1 cellular context compared by ENCODE assay signal in the genomic region with DNA sequence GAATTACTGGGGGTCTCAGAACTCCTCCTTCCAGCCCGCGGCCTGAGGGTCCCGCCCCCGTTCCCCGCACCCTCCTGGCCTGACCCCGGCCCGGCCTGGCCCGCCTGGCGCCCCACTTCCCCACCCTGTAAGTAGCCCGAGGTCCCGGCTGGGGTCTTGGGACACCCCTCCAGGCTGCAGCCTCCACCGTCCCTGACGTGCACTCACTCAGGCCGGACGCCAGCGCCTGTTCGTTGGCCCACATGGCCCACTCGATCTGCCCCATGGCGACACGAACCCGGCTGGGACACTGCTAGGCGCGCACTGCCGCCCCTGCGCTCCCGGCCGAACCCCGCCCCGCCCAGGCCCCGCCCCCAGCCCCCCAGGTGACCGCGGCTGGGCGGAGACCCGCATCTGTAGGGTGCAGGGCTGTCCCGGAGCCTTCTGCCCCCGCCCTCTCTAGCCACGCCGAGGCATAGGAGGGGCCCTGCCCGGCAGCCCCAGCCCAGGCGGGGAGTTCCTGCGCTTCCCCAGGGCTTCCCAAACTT.
A peak's percentile ranks its signal among the peaks of the same experiment; 100 is the strongest.
TF ChIP-seq lines count a peak whose summit lies in the region.

A gene (minus strand): TSS at position 305 of the 527 bp plus-strand sequence. CDS start 40 bp downstream, at position 265.

TF ChIP-seq in HepG2, 621 proteins besides CTCF, POLR2A, EP300 and RAD21 (continued from another document and continues in another):
- TF ChIP-seq, protein P1, sequence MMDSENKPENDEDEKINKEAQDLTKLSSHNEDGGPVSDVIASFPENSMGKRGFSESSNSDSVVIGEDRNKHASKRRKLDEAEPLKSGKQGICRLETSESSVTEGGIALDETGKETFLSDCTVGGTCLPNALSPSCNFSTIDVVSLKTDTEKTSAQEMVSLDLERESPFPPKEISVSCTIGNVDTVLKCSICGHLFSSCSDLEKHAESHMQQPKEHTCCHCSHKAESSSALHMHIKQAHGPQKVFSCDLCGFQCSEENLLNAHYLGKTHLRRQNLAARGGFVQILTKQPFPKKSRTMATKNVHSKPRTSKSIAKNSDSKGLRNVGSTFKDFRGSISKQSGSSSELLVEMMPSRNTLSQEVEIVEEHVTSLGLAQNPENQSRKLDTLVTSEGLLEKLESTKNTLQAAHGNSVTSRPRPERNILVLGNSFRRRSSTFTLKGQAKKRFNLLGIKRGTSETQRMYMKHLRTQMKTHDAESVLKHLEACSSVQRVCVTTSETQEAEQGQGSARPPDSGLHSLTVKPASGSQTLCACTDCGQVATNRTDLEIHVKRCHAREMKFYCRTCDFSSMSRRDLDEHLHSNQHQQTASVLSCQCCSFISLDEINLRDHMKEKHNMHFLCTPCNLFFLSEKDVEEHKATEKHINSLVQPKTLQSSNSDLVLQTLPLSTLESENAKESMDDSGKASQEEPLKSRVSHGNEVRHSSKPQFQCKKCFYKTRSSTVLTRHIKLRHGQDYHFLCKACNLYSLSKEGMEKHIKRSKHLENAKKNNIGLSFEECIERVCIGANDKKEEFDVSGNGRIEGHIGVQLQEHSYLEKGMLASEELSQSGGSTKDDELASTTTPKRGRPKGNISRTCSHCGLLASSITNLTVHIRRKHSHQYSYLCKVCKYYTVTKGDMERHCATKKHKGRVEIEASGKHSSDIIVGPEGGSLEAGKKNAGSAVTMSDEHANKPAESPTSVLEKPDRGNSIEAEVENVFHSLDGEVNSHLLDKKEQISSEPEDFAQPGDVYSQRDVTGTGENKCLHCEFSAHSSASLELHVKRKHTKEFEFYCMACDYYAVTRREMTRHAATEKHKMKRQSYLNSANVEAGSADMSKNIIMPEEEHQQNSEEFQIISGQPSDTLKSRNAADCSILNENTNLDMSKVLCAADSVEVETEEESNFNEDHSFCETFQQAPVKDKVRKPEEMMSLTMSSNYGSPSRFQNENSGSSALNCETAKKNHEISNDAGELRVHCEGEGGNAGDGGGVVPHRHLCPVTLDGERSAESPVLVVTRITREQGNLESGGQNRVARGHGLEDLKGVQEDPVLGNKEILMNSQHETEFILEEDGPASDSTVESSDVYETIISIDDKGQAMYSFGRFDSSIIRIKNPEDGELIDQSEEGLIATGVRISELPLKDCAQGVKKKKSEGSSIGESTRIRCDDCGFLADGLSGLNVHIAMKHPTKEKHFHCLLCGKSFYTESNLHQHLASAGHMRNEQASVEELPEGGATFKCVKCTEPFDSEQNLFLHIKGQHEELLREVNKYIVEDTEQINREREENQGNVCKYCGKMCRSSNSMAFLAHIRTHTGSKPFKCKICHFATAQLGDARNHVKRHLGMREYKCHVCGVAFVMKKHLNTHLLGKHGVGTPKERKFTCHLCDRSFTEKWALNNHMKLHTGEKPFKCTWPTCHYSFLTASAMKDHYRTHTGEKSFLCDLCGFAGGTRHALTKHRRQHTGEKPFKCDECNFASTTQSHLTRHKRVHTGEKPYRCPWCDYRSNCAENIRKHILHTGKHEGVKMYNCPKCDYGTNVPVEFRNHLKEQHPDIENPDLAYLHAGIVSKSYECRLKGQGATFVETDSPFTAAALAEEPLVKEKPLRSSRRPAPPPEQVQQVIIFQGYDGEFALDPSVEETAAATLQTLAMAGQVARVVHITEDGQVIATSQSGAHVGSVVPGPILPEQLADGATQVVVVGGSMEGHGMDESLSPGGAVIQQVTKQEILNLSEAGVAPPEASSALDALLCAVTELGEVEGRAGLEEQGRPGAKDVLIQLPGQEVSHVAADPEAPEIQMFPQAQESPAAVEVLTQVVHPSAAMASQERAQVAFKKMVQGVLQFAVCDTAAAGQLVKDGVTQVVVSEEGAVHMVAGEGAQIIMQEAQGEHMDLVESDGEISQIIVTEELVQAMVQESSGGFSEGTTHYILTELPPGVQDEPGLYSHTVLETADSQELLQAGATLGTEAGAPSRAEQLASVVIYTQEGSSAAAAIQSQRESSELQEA (CRISPR knock-in tag; IDR thresholded peaks at IDR 0.05; ENCODE audit: not compliant biosample characterization): peak; percentile 14
- TF ChIP-seq, protein P2, sequence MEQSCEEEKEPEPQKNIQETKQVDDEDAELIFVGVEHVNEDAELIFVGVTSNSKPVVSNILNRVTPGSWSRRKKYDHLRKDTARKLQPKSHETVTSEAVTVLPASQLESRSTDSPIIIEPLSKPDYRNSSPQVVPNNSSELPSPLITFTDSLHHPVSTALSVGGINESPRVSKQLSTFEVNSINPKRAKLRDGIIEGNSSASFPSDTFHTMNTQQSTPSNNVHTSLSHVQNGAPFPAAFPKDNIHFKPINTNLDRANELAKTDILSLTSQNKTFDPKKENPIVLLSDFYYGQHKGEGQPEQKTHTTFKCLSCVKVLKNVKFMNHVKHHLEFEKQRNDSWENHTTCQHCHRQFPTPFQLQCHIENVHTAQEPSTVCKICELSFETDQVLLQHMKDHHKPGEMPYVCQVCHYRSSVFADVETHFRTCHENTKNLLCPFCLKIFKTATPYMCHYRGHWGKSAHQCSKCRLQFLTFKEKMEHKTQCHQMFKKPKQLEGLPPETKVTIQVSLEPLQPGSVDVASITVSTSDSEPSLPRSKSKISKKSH (CRISPR knock-in tag; IDR thresholded peaks at IDR 0.05; ENCODE audit: borderline replicate concordance): no peak
- TF ChIP-seq FOXC1 (CRISPR knock-in tag; IDR thresholded peaks at IDR 0.05; ENCODE audit: borderline replicate concordance) (no peak; the same call in 1 of the 2 replicates), PHF21A (CRISPR knock-in tag; IDR thresholded peaks at IDR 0.05) (no peak), ARHGAP35 (CRISPR knock-in tag; IDR thresholded peaks at IDR 0.05; ENCODE audit: borderline replicate concordance) (no peak), ZNF589 (CRISPR knock-in tag; conservative IDR thresholded peaks at IDR 0.05) (no peak), EZH2 (conservative IDR thresholded peaks at IDR 0.05; ENCODE audit: low read depth, low read length) (no peak), FOSL2 (CRISPR knock-in tag; IDR thresholded peaks at IDR 0.05) (peak; percentile 13; the same call in 1 of the 2 replicates), SNRNP70 (IDR thresholded peaks at IDR 0.05; ENCODE audit: low read depth, low read length) (no peak), ZNF234 (CRISPR knock-in tag; conservative IDR thresholded peaks at IDR 0.05) (0 out of 2 replicates have a peak, but pooled peaks have one; percentile 49), KDM1A (CRISPR knock-in tag; IDR thresholded peaks at IDR 0.05) (no peak), RARA (CRISPR knock-in tag; IDR thresholded peaks at IDR 0.05) (no peak), NFE2 (CRISPR knock-in tag; IDR thresholded peaks at IDR 0.05) (no peak)
- TF ChIP-seq, protein P3, sequence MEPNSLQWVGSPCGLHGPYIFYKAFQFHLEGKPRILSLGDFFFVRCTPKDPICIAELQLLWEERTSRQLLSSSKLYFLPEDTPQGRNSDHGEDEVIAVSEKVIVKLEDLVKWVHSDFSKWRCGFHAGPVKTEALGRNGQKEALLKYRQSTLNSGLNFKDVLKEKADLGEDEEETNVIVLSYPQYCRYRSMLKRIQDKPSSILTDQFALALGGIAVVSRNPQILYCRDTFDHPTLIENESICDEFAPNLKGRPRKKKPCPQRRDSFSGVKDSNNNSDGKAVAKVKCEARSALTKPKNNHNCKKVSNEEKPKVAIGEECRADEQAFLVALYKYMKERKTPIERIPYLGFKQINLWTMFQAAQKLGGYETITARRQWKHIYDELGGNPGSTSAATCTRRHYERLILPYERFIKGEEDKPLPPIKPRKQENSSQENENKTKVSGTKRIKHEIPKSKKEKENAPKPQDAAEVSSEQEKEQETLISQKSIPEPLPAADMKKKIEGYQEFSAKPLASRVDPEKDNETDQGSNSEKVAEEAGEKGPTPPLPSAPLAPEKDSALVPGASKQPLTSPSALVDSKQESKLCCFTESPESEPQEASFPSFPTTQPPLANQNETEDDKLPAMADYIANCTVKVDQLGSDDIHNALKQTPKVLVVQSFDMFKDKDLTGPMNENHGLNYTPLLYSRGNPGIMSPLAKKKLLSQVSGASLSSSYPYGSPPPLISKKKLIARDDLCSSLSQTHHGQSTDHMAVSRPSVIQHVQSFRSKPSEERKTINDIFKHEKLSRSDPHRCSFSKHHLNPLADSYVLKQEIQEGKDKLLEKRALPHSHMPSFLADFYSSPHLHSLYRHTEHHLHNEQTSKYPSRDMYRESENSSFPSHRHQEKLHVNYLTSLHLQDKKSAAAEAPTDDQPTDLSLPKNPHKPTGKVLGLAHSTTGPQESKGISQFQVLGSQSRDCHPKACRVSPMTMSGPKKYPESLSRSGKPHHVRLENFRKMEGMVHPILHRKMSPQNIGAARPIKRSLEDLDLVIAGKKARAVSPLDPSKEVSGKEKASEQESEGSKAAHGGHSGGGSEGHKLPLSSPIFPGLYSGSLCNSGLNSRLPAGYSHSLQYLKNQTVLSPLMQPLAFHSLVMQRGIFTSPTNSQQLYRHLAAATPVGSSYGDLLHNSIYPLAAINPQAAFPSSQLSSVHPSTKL (CRISPR knock-in tag; IDR thresholded peaks at IDR 0.05): no peak
- TF ChIP-seq, protein P4, sequence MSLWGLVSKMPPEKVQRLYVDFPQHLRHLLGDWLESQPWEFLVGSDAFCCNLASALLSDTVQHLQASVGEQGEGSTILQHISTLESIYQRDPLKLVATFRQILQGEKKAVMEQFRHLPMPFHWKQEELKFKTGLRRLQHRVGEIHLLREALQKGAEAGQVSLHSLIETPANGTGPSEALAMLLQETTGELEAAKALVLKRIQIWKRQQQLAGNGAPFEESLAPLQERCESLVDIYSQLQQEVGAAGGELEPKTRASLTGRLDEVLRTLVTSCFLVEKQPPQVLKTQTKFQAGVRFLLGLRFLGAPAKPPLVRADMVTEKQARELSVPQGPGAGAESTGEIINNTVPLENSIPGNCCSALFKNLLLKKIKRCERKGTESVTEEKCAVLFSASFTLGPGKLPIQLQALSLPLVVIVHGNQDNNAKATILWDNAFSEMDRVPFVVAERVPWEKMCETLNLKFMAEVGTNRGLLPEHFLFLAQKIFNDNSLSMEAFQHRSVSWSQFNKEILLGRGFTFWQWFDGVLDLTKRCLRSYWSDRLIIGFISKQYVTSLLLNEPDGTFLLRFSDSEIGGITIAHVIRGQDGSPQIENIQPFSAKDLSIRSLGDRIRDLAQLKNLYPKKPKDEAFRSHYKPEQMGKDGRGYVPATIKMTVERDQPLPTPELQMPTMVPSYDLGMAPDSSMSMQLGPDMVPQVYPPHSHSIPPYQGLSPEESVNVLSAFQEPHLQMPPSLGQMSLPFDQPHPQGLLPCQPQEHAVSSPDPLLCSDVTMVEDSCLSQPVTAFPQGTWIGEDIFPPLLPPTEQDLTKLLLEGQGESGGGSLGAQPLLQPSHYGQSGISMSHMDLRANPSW (CRISPR knock-in tag; IDR thresholded peaks at IDR 0.05; ENCODE audit: borderline replicate concordance): no peak
- TF ChIP-seq, protein P5, sequence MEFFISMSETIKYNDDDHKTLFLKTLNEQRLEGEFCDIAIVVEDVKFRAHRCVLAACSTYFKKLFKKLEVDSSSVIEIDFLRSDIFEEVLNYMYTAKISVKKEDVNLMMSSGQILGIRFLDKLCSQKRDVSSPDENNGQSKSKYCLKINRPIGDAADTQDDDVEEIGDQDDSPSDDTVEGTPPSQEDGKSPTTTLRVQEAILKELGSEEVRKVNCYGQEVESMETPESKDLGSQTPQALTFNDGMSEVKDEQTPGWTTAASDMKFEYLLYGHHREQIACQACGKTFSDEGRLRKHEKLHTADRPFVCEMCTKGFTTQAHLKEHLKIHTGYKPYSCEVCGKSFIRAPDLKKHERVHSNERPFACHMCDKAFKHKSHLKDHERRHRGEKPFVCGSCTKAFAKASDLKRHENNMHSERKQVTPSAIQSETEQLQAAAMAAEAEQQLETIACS (CRISPR knock-in tag; IDR thresholded peaks at IDR 0.05): peak; percentile 53; the same call in 1 of the 2 replicates
- TF ChIP-seq, protein P6, sequence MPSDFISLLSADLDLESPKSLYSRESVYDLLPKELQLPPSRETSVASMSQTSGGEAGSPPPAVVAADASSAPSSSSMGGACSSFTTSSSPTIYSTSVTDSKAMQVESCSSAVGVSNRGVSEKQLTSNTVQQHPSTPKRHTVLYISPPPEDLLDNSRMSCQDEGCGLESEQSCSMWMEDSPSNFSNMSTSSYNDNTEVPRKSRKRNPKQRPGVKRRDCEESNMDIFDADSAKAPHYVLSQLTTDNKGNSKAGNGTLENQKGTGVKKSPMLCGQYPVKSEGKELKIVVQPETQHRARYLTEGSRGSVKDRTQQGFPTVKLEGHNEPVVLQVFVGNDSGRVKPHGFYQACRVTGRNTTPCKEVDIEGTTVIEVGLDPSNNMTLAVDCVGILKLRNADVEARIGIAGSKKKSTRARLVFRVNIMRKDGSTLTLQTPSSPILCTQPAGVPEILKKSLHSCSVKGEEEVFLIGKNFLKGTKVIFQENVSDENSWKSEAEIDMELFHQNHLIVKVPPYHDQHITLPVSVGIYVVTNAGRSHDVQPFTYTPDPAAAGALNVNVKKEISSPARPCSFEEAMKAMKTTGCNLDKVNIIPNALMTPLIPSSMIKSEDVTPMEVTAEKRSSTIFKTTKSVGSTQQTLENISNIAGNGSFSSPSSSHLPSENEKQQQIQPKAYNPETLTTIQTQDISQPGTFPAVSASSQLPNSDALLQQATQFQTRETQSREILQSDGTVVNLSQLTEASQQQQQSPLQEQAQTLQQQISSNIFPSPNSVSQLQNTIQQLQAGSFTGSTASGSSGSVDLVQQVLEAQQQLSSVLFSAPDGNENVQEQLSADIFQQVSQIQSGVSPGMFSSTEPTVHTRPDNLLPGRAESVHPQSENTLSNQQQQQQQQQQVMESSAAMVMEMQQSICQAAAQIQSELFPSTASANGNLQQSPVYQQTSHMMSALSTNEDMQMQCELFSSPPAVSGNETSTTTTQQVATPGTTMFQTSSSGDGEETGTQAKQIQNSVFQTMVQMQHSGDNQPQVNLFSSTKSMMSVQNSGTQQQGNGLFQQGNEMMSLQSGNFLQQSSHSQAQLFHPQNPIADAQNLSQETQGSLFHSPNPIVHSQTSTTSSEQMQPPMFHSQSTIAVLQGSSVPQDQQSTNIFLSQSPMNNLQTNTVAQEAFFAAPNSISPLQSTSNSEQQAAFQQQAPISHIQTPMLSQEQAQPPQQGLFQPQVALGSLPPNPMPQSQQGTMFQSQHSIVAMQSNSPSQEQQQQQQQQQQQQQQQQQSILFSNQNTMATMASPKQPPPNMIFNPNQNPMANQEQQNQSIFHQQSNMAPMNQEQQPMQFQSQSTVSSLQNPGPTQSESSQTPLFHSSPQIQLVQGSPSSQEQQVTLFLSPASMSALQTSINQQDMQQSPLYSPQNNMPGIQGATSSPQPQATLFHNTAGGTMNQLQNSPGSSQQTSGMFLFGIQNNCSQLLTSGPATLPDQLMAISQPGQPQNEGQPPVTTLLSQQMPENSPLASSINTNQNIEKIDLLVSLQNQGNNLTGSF (CRISPR knock-in tag; IDR thresholded peaks at IDR 0.05): peak; percentile 62; the same call in 1 of the 2 replicates
- TF ChIP-seq, protein P7, sequence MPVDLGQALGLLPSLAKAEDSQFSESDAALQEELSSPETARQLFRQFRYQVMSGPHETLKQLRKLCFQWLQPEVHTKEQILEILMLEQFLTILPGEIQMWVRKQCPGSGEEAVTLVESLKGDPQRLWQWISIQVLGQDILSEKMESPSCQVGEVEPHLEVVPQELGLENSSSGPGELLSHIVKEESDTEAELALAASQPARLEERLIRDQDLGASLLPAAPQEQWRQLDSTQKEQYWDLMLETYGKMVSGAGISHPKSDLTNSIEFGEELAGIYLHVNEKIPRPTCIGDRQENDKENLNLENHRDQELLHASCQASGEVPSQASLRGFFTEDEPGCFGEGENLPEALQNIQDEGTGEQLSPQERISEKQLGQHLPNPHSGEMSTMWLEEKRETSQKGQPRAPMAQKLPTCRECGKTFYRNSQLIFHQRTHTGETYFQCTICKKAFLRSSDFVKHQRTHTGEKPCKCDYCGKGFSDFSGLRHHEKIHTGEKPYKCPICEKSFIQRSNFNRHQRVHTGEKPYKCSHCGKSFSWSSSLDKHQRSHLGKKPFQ (CRISPR knock-in tag; IDR thresholded peaks at IDR 0.05; ENCODE audit: insufficient replicate concordance): peak; percentile 59
- TF ChIP-seq, protein P8, sequence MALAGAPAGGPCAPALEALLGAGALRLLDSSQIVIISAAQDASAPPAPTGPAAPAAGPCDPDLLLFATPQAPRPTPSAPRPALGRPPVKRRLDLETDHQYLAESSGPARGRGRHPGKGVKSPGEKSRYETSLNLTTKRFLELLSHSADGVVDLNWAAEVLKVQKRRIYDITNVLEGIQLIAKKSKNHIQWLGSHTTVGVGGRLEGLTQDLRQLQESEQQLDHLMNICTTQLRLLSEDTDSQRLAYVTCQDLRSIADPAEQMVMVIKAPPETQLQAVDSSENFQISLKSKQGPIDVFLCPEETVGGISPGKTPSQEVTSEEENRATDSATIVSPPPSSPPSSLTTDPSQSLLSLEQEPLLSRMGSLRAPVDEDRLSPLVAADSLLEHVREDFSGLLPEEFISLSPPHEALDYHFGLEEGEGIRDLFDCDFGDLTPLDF (CRISPR knock-in tag; IDR thresholded peaks at IDR 0.05): peak; percentile 14; the same call in 1 of the 2 replicates
